ENCODE assay signal across 15 cellular contexts in the genomic region with DNA sequence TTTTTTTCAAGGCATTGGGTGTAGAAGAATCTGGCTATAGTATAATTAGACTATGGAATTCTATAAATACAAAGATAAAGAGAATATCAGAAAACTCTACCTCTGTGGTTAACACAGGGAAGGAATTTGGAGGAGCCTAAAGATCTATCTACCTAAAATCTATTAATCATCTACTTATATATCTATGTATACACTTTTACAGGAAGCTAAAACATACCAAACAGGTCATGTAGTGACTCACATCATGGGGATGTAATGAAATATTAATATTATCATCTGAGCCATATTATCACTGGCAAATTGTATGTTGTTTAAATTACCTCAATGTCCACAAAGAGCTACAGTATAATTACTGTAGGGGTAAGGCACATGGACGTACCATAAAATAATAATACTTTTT.
DNase-seq lines count a peak whose midpoint lies in the region; ATAC-seq and TF ChIP-seq lines count a peak whose summit lies in the region.
"Had no signal": no experiment of that assay in that cellular context is flagged by ENCODE, and none has a peak within 500 bp of the region (broad histone marks: within the 10 kb centered on the region; RNA-seq: fewer than 3 reads in every experiment).

No MANE protein-coding gene starts in this region.

- POLR2A ChIA-PET in PC-3 (lab: Charles Lee; ENCODE audit: unreplicated experiment) = no interaction called here

- H3K9me3 ChIP-seq in PC-3 (ENCODE audit: low read length) = no peaks in the 10 kb centered on the region

- no peaks in the 10 kb centered on the region for H3F3A ChIP-seq in PC-3 (ENCODE audit: low read length, unreplicated experiment)

- peaks cover 29% of the 10 kb centered on the region for H3K4me1 ChIP-seq in PC-3 (ENCODE audit: insufficient read depth, low read length)

- no peaks in the 10 kb centered on the region for H3K9me2 ChIP-seq in PC-3 (replicated peaks; ENCODE audit: low read length)

- H3K27me3 ChIP-seq in PC-3 (ENCODE audit: low read length) = no peaks in the 10 kb centered on the region

- DNase-seq in HPDE6-E6E7 (ENCODE audit: extremely low spot score) (peak; percentile 12), PC-3 (peak; percentile 80), epithelial cell of esophagus (ENCODE audit: low read depth) (peak; percentile 39), NCI-H82 treated with DMSO at 0.1 percent for 48 hours (lab: John Stamatoyannopoulos, UW; ENCODE audit: unreplicated experiment) (no peak)
- DNase-seq in activated CD8-positive, alpha-beta memory T cell treated with anti-CD3 and anti-CD28 coated beads, Interleukin-2, amount 50 U/mL, for 48 hours = no peak
- DNase-seq: C1 segment of cervical spinal cord; Calu3; CD4-positive, alpha-beta memory T cell; COR-L47; DMS53; DMS79 treated with DMSO at 0.1 percent for 48 hours; GM23248; H7; HCEC 1CT had no signal

- H3K4me3 ChIP-seq in PC-3 (ENCODE audit: low read length) (no peak overlapping the region), epithelial cell of esophagus (ENCODE audit: low read length) (no peak overlapping the region)
- H3K4me3 ChIP-seq: GM23248 had no signal

- H2AFZ ChIP-seq in PC-3 (ENCODE audit: low read length) = no peak overlapping the region
- H2AFZ ChIP-seq: GM23248 had no signal

- TF ChIP-seq CTCF in PC-3 (conservative IDR thresholded peaks at IDR 0.05; ENCODE audit: low read depth, low read length) = no peak
- no peak for TF ChIP-seq CTCF in epithelial cell of esophagus (IDR thresholded peaks at IDR 0.05; ENCODE audit: insufficient read depth, low read depth, low read length, missing control alignments)

- ATAC-seq in PC-3 = peak; percentile 87
- ATAC-seq in GM18520 (IDR thresholded peaks at IDR 0.05; ENCODE audit: unreplicated experiment) = no peak

- CTCF ChIA-PET in PC-3 (lab: Charles Lee) = no interaction called here

- peak overlapping the region; percentile 12; the same call in 1 of the 2 replicates for H3K4me2 ChIP-seq in PC-3 (ENCODE audit: low read length)

- H4K20me1 ChIP-seq in PC-3 (ENCODE audit: low read length) = no peaks in the 10 kb centered on the region

- H3K27ac ChIP-seq in PC-3 (ENCODE audit: low read length) = 0 out of 2 replicates have a peak overlapping the region, but pooled peaks have one; percentile 13
- H3K27ac ChIP-seq: GM23248 had no signal

- no peaks in the 10 kb centered on the region for H3K36me3 ChIP-seq in PC-3 (ENCODE audit: low read depth, low read length)

- intact Hi-C loops in PC-3 (cut with micrococcal nuclease) = no loop called here

- no peak overlapping the region for H3K9ac ChIP-seq in PC-3 (ENCODE audit: low read length)
- H3K9ac ChIP-seq: GM23248 had no signal

- no TSS peak for BruUV-seq in PC-3 (replicated peaks; lab: Mats Ljungman, UMichigan)

- H3K79me2 ChIP-seq in PC-3 (ENCODE audit: low read length) = no peaks in the 10 kb centered on the region

Comparison
In these comparisons a context has a peak if more than half of its experiments do, and no peak if none do; other contexts are left out.
1. DNase-seq: peak in HPDE6-E6E7 (single experiment), PC-3 (single experiment) and epithelial cell of esophagus (single experiment); none in activated CD8-positive, alpha-beta memory T cell treated with anti-CD3 and anti-CD28 coated beads, Interleukin-2, amount 50 U/mL, for 48 hours (single experiment) and NCI-H82 treated with DMSO at 0.1 percent for 48 hours (single experiment).